In the genomic region with DNA sequence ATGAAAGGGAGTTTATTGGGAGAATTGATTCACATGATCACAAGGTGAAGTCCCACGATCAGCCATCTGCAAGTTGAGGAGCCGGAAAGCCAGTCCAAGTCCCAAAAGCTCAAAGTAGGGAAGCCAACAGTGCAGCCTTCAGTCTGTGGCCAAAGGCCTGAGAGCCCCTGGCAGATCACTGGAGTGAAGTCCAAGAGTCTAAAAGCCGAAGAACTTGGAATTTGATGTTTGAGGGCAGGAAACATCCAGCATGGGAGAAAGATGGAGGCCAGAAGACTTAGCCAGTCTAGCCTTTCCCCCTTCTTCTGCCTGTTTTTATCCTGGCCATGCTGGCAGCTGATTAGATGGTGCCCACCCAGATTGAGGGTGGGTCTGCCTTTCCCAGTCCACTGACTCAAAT, we compare ENCODE assay signal across 7 cellular contexts. TPM values are rescaled to one million over a fixed set of nuclear protein-coding genes. Genes with fewer than 3 reads are reported as not detected.
DNase-seq lines count a peak whose midpoint lies in the region; ATAC-seq, FAIRE-seq and TF ChIP-seq lines count a peak whose summit lies in the region.
"Not testable (repeated sequence)": the region's sequence is repeated elsewhere in the genome, so short reads cannot be mapped to it uniquely, and the experiment has no call there.

No MANE protein-coding gene starts in this region.

- H3K27me3 ChIP-seq in hepatocyte; HepG2 (ENCODE audit: control insufficient read depth in 1 of 2, insufficient read depth in 2 of 2, low read length in 2 of 2); right lobe of liver: not testable (repeated sequence)
- H3K27me3 ChIP-seq in neural progenitor cell, result peaks cover 10% of the 10 kb centered on the region

- CTCF ChIA-PET in Calu3 (lab: Charles Lee); HepG2 (lab: Yijun Ruan, JAX; ENCODE audit: low intra/inter-chr PET ratio, low total read pairs): not testable (repeated sequence)

- POLR2A ChIA-PET in HepG2 (lab: Yijun Ruan, JAX), result interaction anchor here (1.0 to 1.5 kb wide), 2 partner anchors 21 to 188 kb away, joined by 5 to 6 read pairs; no protein-coding TSS in a partner anchor

- WGBS in hepatocyte (ENCODE audit: low lambda C conversion rate, missing lambda C conversion rate), result 88% methylated on average over 3 of the region's 3 CpGs
- 56% methylated on average over 3 of the region's 3 CpGs for WGBS in HepG2 (ENCODE audit: low lambda C conversion rate)
- WGBS in right lobe of liver (ENCODE audit: insufficient coverage, low coverage, low lambda C conversion rate, missing lambda C conversion rate), result 6% methylated on average over 2 of the region's 3 CpGs

- H3K4me2 ChIP-seq in hepatocyte, result peak overlapping the region; percentile 59
- H3K4me2 ChIP-seq in HepG2 (ENCODE audit: low read depth, low read length), result peak overlapping the region; percentile 70; the same call in 1 of the 2 replicates
- not testable (repeated sequence) for H3K4me2 ChIP-seq in neural progenitor cell

- not testable (repeated sequence) for TF ChIP-seq POLR2A in HepG2 (IDR thresholded peaks at IDR 0.05; ENCODE audit: insufficient read depth in 1 of 2, low read depth in 2 of 2, low read length in 2 of 2); right lobe of liver (IDR thresholded peaks at IDR 0.05)

- not testable (repeated sequence) for DNase-seq in Calu3; hepatocyte (ENCODE audit: low spot score); HepG2 (ENCODE audit: low spot score); right lobe of liver; neural progenitor cell (ENCODE audit: low spot score)
- peak; percentile 1 for DNase-seq in T-helper 2 cell treated with Interferon-gamma antibody and Interleukin-4, amounts not matched to agents 5 μg/mL and 100 μg/mL, for 36 hours (ENCODE audit: low spot score)

- not testable (repeated sequence) for H3K4me3 ChIP-seq in hepatocyte; HepG2 (replicated peaks in 1 of 3; ENCODE audit: insufficient read depth in 1 of 3, low read depth in 2 of 3, low read length in 3 of 3); neural progenitor cell
- peak overlapping the region in 2 of 3 donors; percentile 39 to 48 for H3K4me3 ChIP-seq in right lobe of liver

- not testable (repeated sequence) for H3K36me3 ChIP-seq in hepatocyte (replicated peaks; ENCODE audit: insufficient read depth, low read depth); HepG2 (replicated peaks in 1 of 2; ENCODE audit: control insufficient read depth in 1 of 2, insufficient read depth in 2 of 2, low read length in 2 of 2); right lobe of liver; neural progenitor cell

- H3K9me3 Mint-ChIP-seq in Calu3 (ENCODE audit: low read depth, unreplicated experiment); T-helper 2 cell treated with Interferon-gamma antibody and Interleukin-4, amounts not matched to agents 5 μg/mL and 100 μg/mL, for 36 hours; dendritic cell treated with granulocyte-macrophage colony-stimulating factor and Interleukin-4, amounts not matched to agents 40 ng/mL and 50 ng/mL, for 4 days; neural progenitor cell: not testable (repeated sequence)

- not testable (repeated sequence) for H3K4me3 Mint-ChIP-seq in Calu3 (ENCODE audit: low read depth, unreplicated experiment); T-helper 2 cell treated with Interferon-gamma antibody and Interleukin-4, amounts not matched to agents 5 μg/mL and 100 μg/mL, for 36 hours; dendritic cell treated with granulocyte-macrophage colony-stimulating factor and Interleukin-4, amounts not matched to agents 40 ng/mL and 50 ng/mL, for 4 days; neural progenitor cell

- FAIRE-seq in HepG2 (lab: Jason Lieb, UNC), result not testable (repeated sequence)

- peak overlapping the region; percentile 72 for H3K27ac ChIP-seq in hepatocyte
- H3K27ac ChIP-seq in HepG2 (ENCODE audit: extremely low read length, insufficient read depth, low read length), result peak overlapping the region; percentile 1
- peak overlapping the region; percentile 6 to 84 (median 74) for H3K27ac ChIP-seq in right lobe of liver
- not testable (repeated sequence) for H3K27ac ChIP-seq in neural progenitor cell

- H3K4me1 Mint-ChIP-seq in Calu3 (ENCODE audit: low read depth, unreplicated experiment), result peaks cover 30% of the 10 kb centered on the region
- H3K4me1 Mint-ChIP-seq in T-helper 2 cell treated with Interferon-gamma antibody and Interleukin-4, amounts not matched to agents 5 μg/mL and 100 μg/mL, for 36 hours (ENCODE audit: low read depth), result peaks cover 16% of the 10 kb centered on the region
- H3K4me1 Mint-ChIP-seq in dendritic cell treated with granulocyte-macrophage colony-stimulating factor and Interleukin-4, amounts not matched to agents 40 ng/mL and 50 ng/mL, for 4 days (ENCODE audit: low read depth), result peaks cover 19% of the 10 kb centered on the region
- H3K4me1 Mint-ChIP-seq in neural progenitor cell, result not testable (repeated sequence)

- H3K27me3 Mint-ChIP-seq in Calu3 (ENCODE audit: unreplicated experiment); T-helper 2 cell treated with Interferon-gamma antibody and Interleukin-4, amounts not matched to agents 5 μg/mL and 100 μg/mL, for 36 hours (ENCODE audit: low read depth); dendritic cell treated with granulocyte-macrophage colony-stimulating factor and Interleukin-4, amounts not matched to agents 40 ng/mL and 50 ng/mL, for 4 days; neural progenitor cell (ENCODE audit: insufficient read depth, low read depth): not testable (repeated sequence)

- TF ChIP-seq CTCF in Calu3 (IDR thresholded peaks at IDR 0.05; ENCODE audit: unreplicated experiment); hepatocyte (IDR thresholded peaks at IDR 0.05; ENCODE audit: poor library complexity); HepG2 (CRISPR knock-in tag; IDR thresholded peaks at IDR 0.05); right lobe of liver (IDR thresholded peaks at IDR 0.05); neural progenitor cell (IDR thresholded peaks at IDR 0.05): not testable (repeated sequence)

- not testable (repeated sequence) for H3K9me3 ChIP-seq in hepatocyte (ENCODE audit: low read depth); HepG2 (ENCODE audit: low read length); right lobe of liver; neural progenitor cell (ENCODE audit: low read depth)

- not testable (repeated sequence) for H4K20me1 ChIP-seq in hepatocyte (ENCODE audit: insufficient read depth, poor library complexity, severe bottlenecking); HepG2 (ENCODE audit: insufficient read depth, low read length); neural progenitor cell (ENCODE audit: low read depth)

- not testable (repeated sequence) for BruUV-seq in Calu3 (replicated peaks; lab: Mats Ljungman, UMichigan); HepG2 (replicated peaks; lab: Mats Ljungman, UMichigan)

- not testable (repeated sequence) for TF ChIP-seq EP300 in HepG2 (IDR thresholded peaks at IDR 0.05; ENCODE audit: low read depth in 2 of 2, low read length in 2 of 2); HepG2 (CRISPR knock-in tag; IDR thresholded peaks at IDR 0.05; ENCODE audit: borderline replicate concordance)

- H3K4me1 ChIP-seq in hepatocyte (ENCODE audit: insufficient read depth) (peaks cover 18% of the 10 kb centered on the region), HepG2 (ENCODE audit: insufficient read depth, low read length) (peaks cover 52% of the 10 kb centered on the region), right lobe of liver (peaks cover 0 to 40% (median 12%) of the 10 kb centered on the region in 4 donors)
- not testable (repeated sequence) for H3K4me1 ChIP-seq in neural progenitor cell

- in situ Hi-C loops in HepG2 (cut with HindIII; ENCODE audit: extremely low pct_ligation_motif_present, low pct_unique_long_range_greater_than_20kb), result not testable (repeated sequence)

- H3K36me3 Mint-ChIP-seq in Calu3 (ENCODE audit: insufficient read depth, unreplicated experiment); T-helper 2 cell treated with Interferon-gamma antibody and Interleukin-4, amounts not matched to agents 5 μg/mL and 100 μg/mL, for 36 hours (ENCODE audit: low read depth); dendritic cell treated with granulocyte-macrophage colony-stimulating factor and Interleukin-4, amounts not matched to agents 40 ng/mL and 50 ng/mL, for 4 days (ENCODE audit: low read depth); neural progenitor cell: not testable (repeated sequence)

- H3K27ac Mint-ChIP-seq in Calu3 (ENCODE audit: unreplicated experiment) (peak overlapping the region; percentile 28), neural progenitor cell (peak overlapping the region; percentile 28)
- H3K27ac Mint-ChIP-seq in T-helper 2 cell treated with Interferon-gamma antibody and Interleukin-4, amounts not matched to agents 5 μg/mL and 100 μg/mL, for 36 hours, result not testable (repeated sequence)
- peak overlapping the region; percentile 24 for H3K27ac Mint-ChIP-seq in dendritic cell treated with granulocyte-macrophage colony-stimulating factor and Interleukin-4, amounts not matched to agents 40 ng/mL and 50 ng/mL, for 4 days

- H2AFZ ChIP-seq in hepatocyte; HepG2 (ENCODE audit: low read length); neural progenitor cell (replicated peaks): not testable (repeated sequence)

- not testable (repeated sequence) for TF ChIP-seq RAD21 in HepG2 (CRISPR knock-in tag; IDR thresholded peaks at IDR 0.05)

- not testable (repeated sequence) for H3K9ac ChIP-seq in HepG2 (ENCODE audit: insufficient read depth, low read depth, low read length); neural progenitor cell

- intact Hi-C loops in Calu3 (cut with micrococcal nuclease; ENCODE audit: unreplicated experiment); dendritic cell treated with granulocyte-macrophage colony-stimulating factor and Interleukin-4, amounts not matched to agents 40 ng/mL and 50 ng/mL, for 4 days (cut with micrococcal nuclease); HepG2 (cut with micrococcal nuclease; ENCODE audit: unreplicated experiment); right lobe of liver (cut with DNase I): not testable (repeated sequence)

- not testable (repeated sequence) for H3K79me2 ChIP-seq in hepatocyte; HepG2 (ENCODE audit: insufficient read depth, low read length); neural progenitor cell (ENCODE audit: low read depth)

- not testable (repeated sequence) for H3K9me2 ChIP-seq in hepatocyte (replicated peaks; ENCODE audit: insufficient read depth)

- ATAC-seq in HepG2, result not testable (repeated sequence)
- peak in 1 of 4 donors; percentile 20 for ATAC-seq in right lobe of liver

- not testable (repeated sequence) for H3F3A ChIP-seq in neural progenitor cell (ENCODE audit: low read depth)

RNA-seq across cellular contexts. Expression of gene IFNAR2, which starts 4.4 kb away (rescaled TPM):
- 25.5 and 31.0 TPM in 2 replicates for total RNA-seq in Calu3 (2022)
- total RNA-seq in hepatocyte, result 18.2 and 19.9 TPM in 2 replicates
- 18.5 and 19.6 TPM in 2 replicates for polyA plus RNA-seq in hepatocyte
- total RNA-seq in HepG2 (2016; rRNA removed; fragmentation: Illumina TruSeq; extraction: Trizol), result 5.1 TPM in 2 replicates
- total RNA-seq in HepG2 (2016; cell fraction: cytosol; rRNA removed; fragmentation: Illumina TruSeq; extraction: Trizol; ENCODE audit: low read depth), result 8.0 and 10.6 TPM in 2 replicates
- 5.5 and 7.2 TPM in 2 replicates for total RNA-seq in HepG2 (2016; cell fraction: insoluble cytoplasmic fraction; rRNA removed; fragmentation: Illumina TruSeq; extraction: Trizol)
- total RNA-seq in HepG2 (2016; cell fraction: membrane; rRNA removed; fragmentation: Illumina TruSeq; extraction: Trizol), result 11.6 and 12.1 TPM in 2 replicates
- total RNA-seq in HepG2 (2016; cell fraction: nucleus; rRNA removed; fragmentation: Illumina TruSeq; extraction: Trizol), result 10.4 and 11.8 TPM in 2 replicates
- polyA plus RNA-seq in HepG2 (2011; rRNA removed), result 22.7 and 24.1 TPM in 2 replicates
- polyA plus RNA-seq in HepG2 (2011; cell fraction: cytosol; rRNA removed), result 9.2 and 17.6 TPM in 2 replicates
- polyA plus RNA-seq in HepG2 (2011; cell fraction: nucleus; rRNA removed), result 6.2 and 9.8 TPM in 2 replicates
- 17.1 and 17.4 TPM in 2 replicates for polyA plus RNA-seq in HepG2 (2012)
- polyA plus RNA-seq in HepG2 (2016; cell fraction: cytosol; fragmentation: Illumina TruSeq; extraction: Trizol; ENCODE audit: low read depth), result 23.1 and 23.9 TPM in 2 replicates
- polyA plus RNA-seq in HepG2 (2016; cell fraction: insoluble cytoplasmic fraction; fragmentation: Illumina TruSeq; extraction: Trizol; ENCODE audit: low read depth), result 12.2 and 18.4 TPM in 2 replicates
- 23.8 and 24.7 TPM in 2 replicates for polyA plus RNA-seq in HepG2 (2016; cell fraction: membrane; fragmentation: Illumina TruSeq; extraction: Trizol; ENCODE audit: low read depth)
- polyA plus RNA-seq in HepG2 (2016; cell fraction: nucleus; fragmentation: Illumina TruSeq; extraction: Trizol; ENCODE audit: insufficient read depth, low read depth), result 25.5 and 26.4 TPM in 2 replicates
- 7.5 and 12.0 TPM in 2 replicates for polyA minus RNA-seq in HepG2 (2011; rRNA and poly(A)+ RNA removed; ENCODE audit: low replicate concordance)
- 6.8 and 9.2 TPM in 2 replicates for polyA minus RNA-seq in HepG2 (2011; cell fraction: cytosol; rRNA and poly(A)+ RNA removed)
- polyA minus RNA-seq in HepG2 (2011; cell fraction: nucleus; rRNA and poly(A)+ RNA removed), result 12.5 and 21.0 TPM in 2 replicates
- 10 to 100 TPM; 12.4 to 35.5 (median 16.3) TPM for total RNA-seq in right lobe of liver
- total RNA-seq in neural progenitor cell (ENCODE audit: low replicate concordance), result 5.5 and 15.8 TPM in 2 replicates

RNA-seq across cellular contexts. Expression of gene IL10RB, which starts 40.8 kb away (rescaled TPM):
- total RNA-seq in Calu3 (2022) (16.0 and 18.2 TPM in 2 replicates), hepatocyte (27.1 and 30.2 TPM in 2 replicates), HepG2 (2016; rRNA removed; fragmentation: Illumina TruSeq; extraction: Trizol) (10.7 and 17.4 TPM in 2 replicates), right lobe of liver (10 to 100 TPM; 10.5 to 24.2 (median 20.3) TPM), neural progenitor cell (ENCODE audit: low replicate concordance) (3.1 and 5.6 TPM in 2 replicates)
- polyA plus RNA-seq in hepatocyte (23.4 and 29.2 TPM in 2 replicates), HepG2 (2011; rRNA removed) (18.2 and 19.1 TPM in 2 replicates)
- total RNA-seq in HepG2 (2016; cell fraction: cytosol; rRNA removed; fragmentation: Illumina TruSeq; extraction: Trizol; ENCODE audit: low read depth), result 6.5 and 7.9 TPM in 2 replicates
- 11.7 and 17.3 TPM in 2 replicates for total RNA-seq in HepG2 (2016; cell fraction: insoluble cytoplasmic fraction; rRNA removed; fragmentation: Illumina TruSeq; extraction: Trizol)
- 13.3 and 14.5 TPM in 2 replicates for total RNA-seq in HepG2 (2016; cell fraction: membrane; rRNA removed; fragmentation: Illumina TruSeq; extraction: Trizol)
- total RNA-seq in HepG2 (2016; cell fraction: nucleus; rRNA removed; fragmentation: Illumina TruSeq; extraction: Trizol), result 13.1 and 13.5 TPM in 2 replicates
- 15.4 and 21.8 TPM in 2 replicates for polyA plus RNA-seq in HepG2 (2011; cell fraction: cytosol; rRNA removed)
- polyA plus RNA-seq in HepG2 (2011; cell fraction: nucleus; rRNA removed), result 5.0 and 8.8 TPM in 2 replicates
- 10.7 and 14.3 TPM in 2 replicates for polyA plus RNA-seq in HepG2 (2012)
- 7.2 and 7.5 TPM in 2 replicates for polyA plus RNA-seq in HepG2 (2016; cell fraction: cytosol; fragmentation: Illumina TruSeq; extraction: Trizol; ENCODE audit: low read depth)
- polyA plus RNA-seq in HepG2 (2016; cell fraction: insoluble cytoplasmic fraction; fragmentation: Illumina TruSeq; extraction: Trizol; ENCODE audit: low read depth), result 9.4 and 9.8 TPM in 2 replicates
- polyA plus RNA-seq in HepG2 (2016; cell fraction: membrane; fragmentation: Illumina TruSeq; extraction: Trizol; ENCODE audit: low read depth), result 10.5 and 10.9 TPM in 2 replicates
- 18.7 and 19.3 TPM in 2 replicates for polyA plus RNA-seq in HepG2 (2016; cell fraction: nucleus; fragmentation: Illumina TruSeq; extraction: Trizol; ENCODE audit: insufficient read depth, low read depth)
- polyA minus RNA-seq in HepG2 (2011; rRNA and poly(A)+ RNA removed; ENCODE audit: low replicate concordance), result 31.7 and 32.4 TPM in 2 replicates
- polyA minus RNA-seq in HepG2 (2011; cell fraction: cytosol; rRNA and poly(A)+ RNA removed), result 11.4 and 11.6 TPM in 2 replicates
- 9.3 and 10.9 TPM in 2 replicates for polyA minus RNA-seq in HepG2 (2011; cell fraction: nucleus; rRNA and poly(A)+ RNA removed)
